In genomic region chr22:20132686-20133246, GRCh38 we compare ENCODE assay signal across 1 cellular context.
TF ChIP-seq lines count a peak whose summit lies in the region.

No MANE protein-coding gene starts in this region.

TF ChIP-seq in K562, 482 proteins besides CTCF, POLR2A, EP300 and RAD21 (continues in another document):
- TF ChIP-seq ZFP1 (CRISPR knock-in tag; IDR thresholded peaks at IDR 0.05) (no peak), MYC (IDR thresholded peaks at IDR 0.05; ENCODE audit: low read depth, low read length) (no peak), MYC (CRISPR knock-in tag; IDR thresholded peaks at IDR 0.05; ENCODE audit: borderline replicate concordance, low read depth) (peak; percentile 12; the same call in 1 of the 2 replicates), SRF (CRISPR knock-in tag; IDR thresholded peaks at IDR 0.05) (0 out of 4 replicates have a peak, but pooled peaks of 1 of the 2 experiments have one; percentile 2), MTA3 (IDR thresholded peaks at IDR 0.05; ENCODE audit: borderline replicate concordance) (peak; percentile 13; the same call in 1 of the 2 replicates), L3MBTL2 (IDR thresholded peaks at IDR 0.05) (peak; percentile 9; the same call in 1 of the 2 replicates), EGR1 (conservative IDR thresholded peaks at IDR 0.05) (no peak), ZNF41 (CRISPR knock-in tag; conservative IDR thresholded peaks at IDR 0.05) (no peak), ZNF165 (CRISPR knock-in tag; IDR thresholded peaks at IDR 0.05; ENCODE audit: borderline replicate concordance) (0 out of 2 replicates have a peak, but pooled peaks have one; percentile 49), PCBP1 (IDR thresholded peaks at IDR 0.05; ENCODE audit: low read depth, low read length, poor library complexity, severe bottlenecking) (no peak), ZNF280A (IDR thresholded peaks at IDR 0.05; ENCODE audit: low read depth, partially characterized antibody) (no peak), ZBTB43 (CRISPR knock-in tag; IDR thresholded peaks at IDR 0.05) (no peak), TBP (optimal IDR thresholded peaks at IDR 0.05; ENCODE audit: low read depth, low read length) (no peak), THAP12 (CRISPR knock-in tag; IDR thresholded peaks at IDR 0.05) (0 out of 2 replicates have a peak, but pooled peaks have one; percentile 57), BCOR (IDR thresholded peaks at IDR 0.05) (0 out of 2 replicates have a peak, but pooled peaks have one; percentile 33), DMBX1 (CRISPR knock-in tag; IDR thresholded peaks at IDR 0.05; ENCODE audit: borderline replicate concordance) (no peak), PBX2 (CRISPR knock-in tag; IDR thresholded peaks at IDR 0.05; ENCODE audit: low read depth) (no peak), PBX2 (tag; conservative IDR thresholded peaks at IDR 0.05; ENCODE audit: low read depth) (no peak), HMGXB4 (CRISPR knock-in tag; IDR thresholded peaks at IDR 0.05) (no peak), MYNN (IDR thresholded peaks at IDR 0.05) (no peak), MYNN (CRISPR knock-in tag; IDR thresholded peaks at IDR 0.05) (peak; percentile 8; the same call in 1 of the 2 replicates), E2F1 (CRISPR knock-in tag; IDR thresholded peaks at IDR 0.05) (peak; percentile 86; the same call in 1 of the 2 replicates), E2F6 (IDR thresholded peaks at IDR 0.05; ENCODE audit: borderline replicate concordance in 1 of 2, extremely low read depth in 1 of 2, insufficient read depth in 1 of 2, insufficient read length in 1 of 2, low read depth in 1 of 2, low read length in 1 of 2, poor library complexity in 1 of 2, severe bottlenecking in 1 of 2) (peak in 1 of 2 experiments; percentile 0), CBX1 (IDR thresholded peaks at IDR 0.05; ENCODE audit: low read depth) (0 out of 2 replicates have a peak, but pooled peaks have one; percentile 13), NKRF (IDR thresholded peaks at IDR 0.05; ENCODE audit: borderline replicate concordance) (0 out of 2 replicates have a peak, but pooled peaks have one; percentile 7), FOXK1 (CRISPR knock-in tag; IDR thresholded peaks at IDR 0.05; ENCODE audit: borderline replicate concordance) (no peak), ZNF134 (CRISPR knock-in tag; conservative IDR thresholded peaks at IDR 0.05) (no peak), BRCA1 (IDR thresholded peaks at IDR 0.05) (no peak), BRCA1 (CRISPR knock-in tag; IDR thresholded peaks at IDR 0.05) (no peak), GATA2 (CRISPR knock-in tag; IDR thresholded peaks at IDR 0.05) (no peak), RBFOX2 (IDR thresholded peaks at IDR 0.05; ENCODE audit: low read depth, low read length) (peak; percentile 36), ZBTB40 (IDR thresholded peaks at IDR 0.05) (no peak), ZBTB40 (CRISPR knock-in tag; IDR thresholded peaks at IDR 0.05) (peak; percentile 68; the same call in 1 of the 2 replicates), HDAC2 (IDR thresholded peaks at IDR 0.05) (0 out of 2 replicates have a peak, but pooled peaks have one; percentile 36)
